Comparison of ENCODE assay signal across 9 cellular contexts in genomic region chr19:3366761-3367571, GRCh38. TPM values are rescaled to one million over a fixed set of nuclear protein-coding genes. Genes with fewer than 3 reads are reported as not detected.
DNase-seq lines count a peak whose midpoint lies in the region; ATAC-seq and TF ChIP-seq lines count a peak whose summit lies in the region.
"Had no signal": no experiment of that assay in that cellular context is flagged by ENCODE, and none has a peak within 500 bp of the region (broad histone marks: within the 10 kb centered on the region; RNA-seq: fewer than 3 reads in every experiment).

No MANE protein-coding gene starts in this region.

- intact Hi-C loops in Right ventricle myocardium inferior (cut with DNase I) (loop anchor here (2.0 kb wide), 2 partner anchors 42 to 62 kb away; no protein-coding TSS in a partner anchor), cardiac septum (cut with DNase I) (no loop called here), vagina (cut with DNase I) (loop anchor here (5.0 kb wide), 1 partner anchor 35 kb away; no protein-coding TSS in a partner anchor)

- H3K4me1 ChIP-seq in duodenal mucosa (ENCODE audit: control insufficient read depth in 1 of 2, insufficient read depth in 2 of 2, low read length in 2 of 2) = peaks cover 20 to 36% of the 10 kb centered on the region in 2 donors
- H3K4me1 ChIP-seq in vagina = peaks cover 86% of the 10 kb centered on the region

- H3K36me3 ChIP-seq in duodenal mucosa (ENCODE audit: control insufficient read depth in 1 of 2, insufficient read depth in 2 of 2, low read length in 2 of 2) = no peaks in the 10 kb centered on the region
- H3K36me3 ChIP-seq in vagina = no peaks in the 10 kb centered on the region

- H3K9ac ChIP-seq in duodenal mucosa (ENCODE audit: low read depth in 1 of 2, low read length in 2 of 2) = peak overlapping the region; percentile 35 to 68

- H3K27ac ChIP-seq in duodenal mucosa (ENCODE audit: low read depth, low read length) (peak overlapping the region; percentile 85), vagina (peak overlapping the region; percentile 100)

- DNase-seq in Right ventricle myocardium inferior (ENCODE audit: missing footprints) (peak; percentile 78), cardiac septum (ENCODE audit: low spot score) (no peak), RPMI7951 (ENCODE audit: low read depth) (peak; percentile 29), midbrain (lab: John Stamatoyannopoulos, UW) (peak; percentile 48), vagina (ENCODE audit: extremely low spot score in 2 of 2) (peak in 1 of 2 donors; percentile 89), 8988T (no peak)
- no peak for DNase-seq in T-helper 2 cell treated with Interferon-gamma antibody and Interleukin-4, amounts not matched to agents 5 μg/mL and 100 μg/mL, for 36 hours (ENCODE audit: low spot score)

- peak in 1 of 2 donors; percentile 3 for TF ChIP-seq POLR2A in vagina (IDR thresholded peaks at IDR 0.05)

- H3K27ac Mint-ChIP-seq in T-helper 2 cell treated with Interferon-gamma antibody and Interleukin-4, amounts not matched to agents 5 μg/mL and 100 μg/mL, for 36 hours = no peak overlapping the region

- H3K36me3 Mint-ChIP-seq in T-helper 2 cell treated with Interferon-gamma antibody and Interleukin-4, amounts not matched to agents 5 μg/mL and 100 μg/mL, for 36 hours (ENCODE audit: low read depth) = no peaks in the 10 kb centered on the region

- H3K4me1 Mint-ChIP-seq in T-helper 2 cell treated with Interferon-gamma antibody and Interleukin-4, amounts not matched to agents 5 μg/mL and 100 μg/mL, for 36 hours (ENCODE audit: low read depth) = peaks cover 16% of the 10 kb centered on the region

- peak; percentile 40 for ATAC-seq in Right ventricle myocardium inferior

- no peaks in the 10 kb centered on the region for H3K9me3 Mint-ChIP-seq in T-helper 2 cell treated with Interferon-gamma antibody and Interleukin-4, amounts not matched to agents 5 μg/mL and 100 μg/mL, for 36 hours
- H3K9me3 Mint-ChIP-seq: neural crest cell had no signal

- H3K4me3 ChIP-seq in duodenal mucosa (ENCODE audit: low read depth in 1 of 2, low read length in 2 of 2) (peak overlapping the region; percentile 63 to 79), vagina (peak overlapping the region; percentile 66 to 97)

- no peak overlapping the region for H3K4me3 Mint-ChIP-seq in T-helper 2 cell treated with Interferon-gamma antibody and Interleukin-4, amounts not matched to agents 5 μg/mL and 100 μg/mL, for 36 hours
- H3K4me3 Mint-ChIP-seq: neural crest cell had no signal

- H3K27me3 ChIP-seq in duodenal mucosa (ENCODE audit: control insufficient read depth in 1 of 2, insufficient read depth in 2 of 2, low read length in 2 of 2) = no peaks in the 10 kb centered on the region
- no peaks in the 10 kb centered on the region for H3K27me3 ChIP-seq in vagina

- TF ChIP-seq CTCF in vagina (IDR thresholded peaks at IDR 0.05) = no peak

- H3K9me3 ChIP-seq in duodenal mucosa (ENCODE audit: control insufficient read depth in 1 of 2, low read length in 2 of 2) (no peaks in the 10 kb centered on the region), vagina (no peaks in the 10 kb centered on the region)

- H3K27me3 Mint-ChIP-seq in T-helper 2 cell treated with Interferon-gamma antibody and Interleukin-4, amounts not matched to agents 5 μg/mL and 100 μg/mL, for 36 hours (ENCODE audit: low read depth) = peaks cover 40% of the 10 kb centered on the region

RNA-seq across cellular contexts. Expression of gene NFIC, which starts 0.6 kb away (rescaled TPM):
- total RNA-seq in Right ventricle myocardium inferior = 164 TPM
- 178 TPM for total RNA-seq in cardiac septum
- total RNA-seq in RPMI7951 (2014; rRNA removed; shearing (Covaris generic)) = 20.9 and 21.2 TPM in 2 replicates
- 142 TPM for total RNA-seq in vagina

Comparison
In these comparisons a context has a peak if more than half of its experiments do, and no peak if none do; other contexts are left out.
1. DNase-seq: peak in Right ventricle myocardium inferior (single experiment), RPMI7951 (single experiment) and midbrain (single experiment); none in cardiac septum (single experiment), 8988T (single experiment) and T-helper 2 cell treated with Interferon-gamma antibody and Interleukin-4, amounts not matched to agents 5 μg/mL and 100 μg/mL, for 36 hours (single experiment).